37 cellular contexts compared by ENCODE assay signal in genomic region chr20:50615407-50615806, GRCh38.
"Had no signal": no experiment of that assay in that cellular context is flagged by ENCODE, and none has a peak within 500 bp of the region (broad histone marks: within the 10 kb centered on the region; RNA-seq: fewer than 3 reads in every experiment).

No MANE protein-coding gene starts in this region.

- H3K9me3 ChIP-seq: ascending aorta had no signal

- ATAC-seq: activated CD4-positive, alpha-beta T cell treated with anti-CD3 and anti-CD28 coated beads for 36 hours; activated CD4-positive, CD25-positive, alpha-beta regulatory T cell treated with anti-CD3 and anti-CD28 coated beads, Interleukin-2, amount 50 U/mL, for 24 hours; activated CD8-positive, alpha-beta memory T cell treated with anti-CD3 and anti-CD28 coated beads, Interleukin-2, amount 10 ng/mL, durations not matched to agents 7 days and 5 days; activated CD8-positive, alpha-beta T cell treated with anti-CD3 and anti-CD28 coated beads, Interleukin-2, amount 10 ng/mL, durations not matched to agents 7 days and 5 days; activated naive CD8-positive, alpha-beta T cell treated with anti-CD3 and anti-CD28 coated beads, Interleukin-2, amount 50 U/mL, for 24 hours had no signal

- DNase-seq: activated CD4-positive, alpha-beta memory T cell treated with anti-CD3 and anti-CD28 coated beads, Interleukin-2, amount 10 ng/mL, durations not matched to agents 7 days and 5 days; activated CD4-positive, alpha-beta T cell treated with anti-CD3 and anti-CD28 coated beads for 1 hour; activated CD4-positive, alpha-beta T cell treated with anti-CD3 and anti-CD28 coated beads for 36 hours; activated CD4-positive, alpha-beta T cell treated with anti-CD3 and anti-CD28 coated beads for 48 hours; activated CD4-positive, alpha-beta T cell treated with anti-CD3 and anti-CD28 coated beads, Interleukin-2, amount 10 ng/mL, durations not matched to agents 7 days and 5 days; activated CD4-positive, alpha-beta T cell treated with anti-CD3 and anti-CD28 coated beads, Interleukin-2, amount 50 U/mL, for 48 hours; activated CD4-positive, CD25-positive, alpha-beta regulatory T cell; activated CD8-positive, alpha-beta memory T cell treated with anti-CD3 and anti-CD28 coated beads for 24 hours; activated CD8-positive, alpha-beta memory T cell treated with anti-CD3 and anti-CD28 coated beads, Interleukin-2, amount 10 ng/mL, durations not matched to agents 7 days and 5 days; activated CD8-positive, alpha-beta memory T cell treated with anti-CD3 and anti-CD28 coated beads, Interleukin-2, amount 50 U/mL, for 48 hours; activated CD8-positive, alpha-beta T cell treated with anti-CD3 and anti-CD28 coated beads, Interleukin-2, amount 10 ng/mL, durations not matched to agents 7 days and 5 days; activated effector memory CD4-positive, alpha-beta T cell treated with Interleukin-2 at 50 U/mL for 16 hours; activated gamma-delta T cell; activated naive CD4-positive, alpha-beta T cell treated with anti-CD3 and anti-CD28 coated beads, Interleukin-2, amount 10 ng/mL, durations not matched to agents 7 days and 5 days; activated naive CD4-positive, alpha-beta T cell treated with Interleukin-2 at 50 U/mL for 16 hours; activated naive CD8-positive, alpha-beta T cell treated with anti-CD3 and anti-CD28 coated beads, Interleukin-2, amount 10 ng/mL, durations not matched to agents 7 days and 5 days; activated naive CD8-positive, alpha-beta T cell treated with anti-CD3 and anti-CD28 coated beads, Interleukin-2, amount 50 U/mL, for 24 hours; activated T-cell treated with anti-CD3 and anti-CD28 coated beads, Interleukin-2, amount 50 U/mL, for 24 hours; activated T-cell treated with anti-CD3 and anti-CD28 coated beads, Interleukin-2, amount 50 U/mL, for 48 hours; amygdala; anterior cingulate cortex; caudate nucleus; cerebellar nuclear complex; T-helper 1 cell; T-helper 2 cell; T-helper 9 cell had no signal

- H3K4me1 Mint-ChIP-seq: activated CD4-positive, alpha-beta memory T cell treated with anti-CD3 and anti-CD28 coated beads, Interleukin-2, amount 10 ng/mL, durations not matched to agents 7 days and 5 days; activated CD4-positive, alpha-beta T cell treated with anti-CD3 and anti-CD28 coated beads for 36 hours; activated CD4-positive, alpha-beta T cell treated with anti-CD3 and anti-CD28 coated beads, Interleukin-2, amount 10 ng/mL, durations not matched to agents 7 days and 5 days; activated CD8-positive, alpha-beta memory T cell treated with anti-CD3 and anti-CD28 coated beads, Interleukin-2, amount 10 ng/mL, durations not matched to agents 7 days and 5 days; activated naive CD4-positive, alpha-beta T cell treated with anti-CD3 and anti-CD28 coated beads, Interleukin-2, amount 10 ng/mL, durations not matched to agents 7 days and 5 days; activated naive CD4-positive, alpha-beta T cell treated with anti-CD3 and anti-CD28 coated beads, Interleukin-2, amount 50 U/mL, for 24 hours; activated naive CD8-positive, alpha-beta T cell treated with anti-CD3 and anti-CD28 coated beads, Interleukin-2, amount 50 U/mL, for 24 hours; brain; central memory CD8-positive, alpha-beta T cell had no signal

- H3K4me1 ChIP-seq: ascending aorta had no signal

- H3K9me3 Mint-ChIP-seq: activated CD4-positive, alpha-beta T cell treated with anti-CD3 and anti-CD28 coated beads, Interleukin-2, amount 10 ng/mL, durations not matched to agents 7 days and 5 days; activated naive CD4-positive, alpha-beta T cell treated with anti-CD3 and anti-CD28 coated beads, Interleukin-2, amount 50 U/mL, for 24 hours; activated naive CD8-positive, alpha-beta T cell treated with anti-CD3 and anti-CD28 coated beads, Interleukin-2, amount 50 U/mL, for 24 hours; activated T-cell treated with anti-CD3 and anti-CD28 coated beads, Interleukin-2, amount 50 U/mL, for 24 hours; central memory CD8-positive, alpha-beta T cell; T-helper 1 cell treated with Interleukin-12 subunit alpha and Interleukin-12 subunit beta and Interleukin-4 antibody, amounts not matched to agents 30 μg/mL and 1 μg/mL, for 36 hours had no signal

- H3K36me3 Mint-ChIP-seq: activated CD8-positive, alpha-beta memory T cell treated with anti-CD3 and anti-CD28 coated beads, Interleukin-2, amount 10 ng/mL, durations not matched to agents 7 days and 5 days; activated naive CD4-positive, alpha-beta T cell treated with anti-CD3 and anti-CD28 coated beads, Interleukin-2, amount 10 ng/mL, durations not matched to agents 7 days and 5 days; activated naive CD4-positive, alpha-beta T cell treated with anti-CD3 and anti-CD28 coated beads, Interleukin-2, amount 50 U/mL, for 24 hours; activated naive CD8-positive, alpha-beta T cell; activated naive CD8-positive, alpha-beta T cell treated with anti-CD3 and anti-CD28 coated beads, Interleukin-2, amount 10 ng/mL, durations not matched to agents 7 days and 5 days; brain had no signal

- H3K27ac Mint-ChIP-seq: activated CD4-positive, alpha-beta memory T cell treated with anti-CD3 and anti-CD28 coated beads, Interleukin-2, amount 10 ng/mL, durations not matched to agents 7 days and 5 days; activated CD4-positive, alpha-beta T cell treated with anti-CD3 and anti-CD28 coated beads for 36 hours; activated CD4-positive, alpha-beta T cell treated with anti-CD3 and anti-CD28 coated beads, Interleukin-2, amount 10 ng/mL, durations not matched to agents 7 days and 5 days; activated CD8-positive, alpha-beta memory T cell treated with anti-CD3 and anti-CD28 coated beads, Interleukin-2, amount 10 ng/mL, durations not matched to agents 7 days and 5 days; activated CD8-positive, alpha-beta T cell treated with anti-CD3 and anti-CD28 coated beads, Interleukin-2, amount 10 ng/mL, durations not matched to agents 7 days and 5 days; activated naive CD4-positive, alpha-beta T cell treated with anti-CD3 and anti-CD28 coated beads, Interleukin-2, amount 10 ng/mL, durations not matched to agents 7 days and 5 days; activated naive CD4-positive, alpha-beta T cell treated with anti-CD3 and anti-CD28 coated beads, Interleukin-2, amount 50 U/mL, for 24 hours; activated naive CD8-positive, alpha-beta T cell; activated naive CD8-positive, alpha-beta T cell treated with anti-CD3 and anti-CD28 coated beads, Interleukin-2, amount 50 U/mL, for 24 hours; activated T-cell treated with anti-CD3 and anti-CD28 coated beads, Interleukin-2, amount 50 U/mL, for 24 hours; activated T-helper 2 cell treated with anti-CD3 and anti-CD28 coated beads, Interferon-gamma antibody, Interleukin-2, Interleukin-4, amounts not matched to agents 10 μg/mL and 5 μg/mL and 100 μg/mL, durations not matched to agents 14 hours and 24 hours and 36 hours; brain; T-helper 1 cell treated with Interleukin-12 subunit alpha and Interleukin-12 subunit beta and Interleukin-4 antibody, amounts not matched to agents 30 μg/mL and 1 μg/mL, for 36 hours; T-helper 2 cell treated with Interferon-gamma antibody and Interleukin-4, amounts not matched to agents 5 μg/mL and 100 μg/mL, for 36 hours had no signal

- H3K27ac ChIP-seq: ascending aorta, cardiac muscle cell, VCaP had no signal

- H3K4me3 ChIP-seq: ascending aorta, cardiac muscle cell had no signal

- H3K4me3 Mint-ChIP-seq: activated CD4-positive, alpha-beta memory T cell treated with anti-CD3 and anti-CD28 coated beads, Interleukin-2, amount 10 ng/mL, durations not matched to agents 7 days and 5 days; activated CD4-positive, alpha-beta T cell treated with anti-CD3 and anti-CD28 coated beads for 36 hours; activated CD4-positive, alpha-beta T cell treated with anti-CD3 and anti-CD28 coated beads, Interleukin-2, amount 10 ng/mL, durations not matched to agents 7 days and 5 days; activated CD8-positive, alpha-beta memory T cell treated with anti-CD3 and anti-CD28 coated beads, Interleukin-2, amount 10 ng/mL, durations not matched to agents 7 days and 5 days; activated CD8-positive, alpha-beta T cell treated with anti-CD3 and anti-CD28 coated beads, Interleukin-2, amount 10 ng/mL, durations not matched to agents 7 days and 5 days; activated naive CD4-positive, alpha-beta T cell treated with anti-CD3 and anti-CD28 coated beads, Interleukin-2, amount 50 U/mL, for 24 hours; activated naive CD8-positive, alpha-beta T cell; activated naive CD8-positive, alpha-beta T cell treated with anti-CD3 and anti-CD28 coated beads, Interleukin-2, amount 10 ng/mL, durations not matched to agents 7 days and 5 days; activated naive CD8-positive, alpha-beta T cell treated with anti-CD3 and anti-CD28 coated beads, Interleukin-2, amount 50 U/mL, for 24 hours; activated T-cell treated with anti-CD3 and anti-CD28 coated beads, Interleukin-2, amount 50 U/mL, for 24 hours; brain; central memory CD8-positive, alpha-beta T cell; T-helper 1 cell treated with Interleukin-12 subunit alpha and Interleukin-12 subunit beta and Interleukin-4 antibody, amounts not matched to agents 30 μg/mL and 1 μg/mL, for 36 hours; T-helper 2 cell treated with Interferon-gamma antibody and Interleukin-4, amounts not matched to agents 5 μg/mL and 100 μg/mL, for 36 hours had no signal

- H3K27me3 Mint-ChIP-seq: activated CD4-positive, alpha-beta memory T cell treated with anti-CD3 and anti-CD28 coated beads, Interleukin-2, amount 10 ng/mL, durations not matched to agents 7 days and 5 days; activated CD4-positive, alpha-beta T cell treated with anti-CD3 and anti-CD28 coated beads for 36 hours; activated naive CD4-positive, alpha-beta T cell treated with anti-CD3 and anti-CD28 coated beads, Interleukin-2, amount 50 U/mL, for 24 hours; activated naive CD8-positive, alpha-beta T cell; activated naive CD8-positive, alpha-beta T cell treated with anti-CD3 and anti-CD28 coated beads, Interleukin-2, amount 50 U/mL, for 24 hours; activated T-cell treated with anti-CD3 and anti-CD28 coated beads, Interleukin-2, amount 50 U/mL, for 24 hours; central memory CD8-positive, alpha-beta T cell had no signal

- H3K36me3 ChIP-seq: ascending aorta, cardiac muscle cell had no signal

- H3K27me3 ChIP-seq: ascending aorta, cardiac muscle cell had no signal
